ENCODE assay signal across 11 cellular contexts in genomic region chr18:58313491-58314032, GRCh38.
DNase-seq lines count a peak whose midpoint lies in the region; ATAC-seq and TF ChIP-seq lines count a peak whose summit lies in the region.
"Had no signal": no experiment of that assay in that cellular context is flagged by ENCODE, and none has a peak within 500 bp of the region (broad histone marks: within the 10 kb centered on the region; RNA-seq: fewer than 3 reads in every experiment).

No MANE protein-coding gene starts in this region.

- DNase-seq in heart left ventricle (peak in 3 of 5 donors; percentile 30 to 59 (median 59)), Right ventricle myocardium inferior (ENCODE audit: missing footprints) (no peak), adipocyte (ENCODE audit: low read depth) (no peak), left colon (peak in 1 of 2 donors; percentile 75), neural progenitor cell (ENCODE audit: low spot score) (no peak)
- no peak for DNase-seq in activated T-helper 2 cell treated with anti-CD3 and anti-CD28 coated beads, Interferon-gamma antibody, Interleukin-2, Interleukin-4, amounts not matched to agents 10 μg/mL and 5 μg/mL and 100 μg/mL, durations not matched to agents 14 hours and 24 hours and 36 hours (ENCODE audit: low spot score)
- DNase-seq: activated CD8-positive, alpha-beta memory T cell treated with anti-CD3 and anti-CD28 coated beads, Interleukin-2, amount 50 U/mL, for 48 hours had no signal

- H3K9me3 ChIP-seq in heart left ventricle (no peaks in the 10 kb centered on the region), adipocyte (ENCODE audit: control insufficient read depth, low read length) (no peaks in the 10 kb centered on the region), neural progenitor cell (ENCODE audit: low read depth) (no peaks in the 10 kb centered on the region)
- H3K9me3 ChIP-seq: uterus had no signal

- no peaks in the 10 kb centered on the region for H3K36me3 ChIP-seq in heart left ventricle
- H3K36me3 ChIP-seq in adipocyte (ENCODE audit: control insufficient read depth, insufficient read depth, low read length, severe bottlenecking), result no peaks in the 10 kb centered on the region
- no peaks in the 10 kb centered on the region for H3K36me3 ChIP-seq in neural progenitor cell
- H3K36me3 ChIP-seq: uterus had no signal

- H3K27ac ChIP-seq in heart left ventricle (peak overlapping the region; percentile 13 to 84 (median 64)), neural progenitor cell (no peak overlapping the region)

- H3K9ac ChIP-seq in adipocyte (ENCODE audit: low read length), result peak overlapping the region; percentile 17
- H3K9ac ChIP-seq in neural progenitor cell, result no peak overlapping the region

- no peaks in the 10 kb centered on the region for H3K79me2 ChIP-seq in neural progenitor cell (ENCODE audit: low read depth)

- no peak overlapping the region for H3K4me3 Mint-ChIP-seq in neural progenitor cell
- H3K4me3 Mint-ChIP-seq in activated T-helper 2 cell treated with anti-CD3 and anti-CD28 coated beads, Interferon-gamma antibody, Interleukin-2, Interleukin-4, amounts not matched to agents 10 μg/mL and 5 μg/mL and 100 μg/mL, durations not matched to agents 14 hours and 24 hours and 36 hours (ENCODE audit: low read depth), result no peak overlapping the region
- H3K4me3 Mint-ChIP-seq: central memory CD8-positive, alpha-beta T cell had no signal

- ATAC-seq in heart left ventricle (no peak), Right ventricle myocardium inferior (no peak), left colon (peak; percentile 9), HG02840 (IDR thresholded peaks at IDR 0.05; ENCODE audit: low FRiP score, unreplicated experiment) (no peak), GM21529 (IDR thresholded peaks at IDR 0.05; ENCODE audit: unreplicated experiment) (no peak)

- TF ChIP-seq CTCF in heart left ventricle (IDR thresholded peaks at IDR 0.05), result no peak
- no peak for TF ChIP-seq CTCF in neural progenitor cell (IDR thresholded peaks at IDR 0.05)

- peaks cover 7% of the 10 kb centered on the region for H3K27me3 Mint-ChIP-seq in neural progenitor cell (ENCODE audit: insufficient read depth, low read depth)
- peaks cover 14% of the 10 kb centered on the region for H3K27me3 Mint-ChIP-seq in activated T-helper 2 cell treated with anti-CD3 and anti-CD28 coated beads, Interferon-gamma antibody, Interleukin-2, Interleukin-4, amounts not matched to agents 10 μg/mL and 5 μg/mL and 100 μg/mL, durations not matched to agents 14 hours and 24 hours and 36 hours (ENCODE audit: low read depth)

- no peak for TF ChIP-seq POLR2A in heart left ventricle (IDR thresholded peaks at IDR 0.05)

- H3K4me1 ChIP-seq in heart left ventricle (peaks cover 0 to 79% (median 44%) of the 10 kb centered on the region in 12 donors), adipocyte (ENCODE audit: control insufficient read depth, insufficient read depth, low read length) (peaks cover 23% of the 10 kb centered on the region), neural progenitor cell (no peaks in the 10 kb centered on the region)
- H3K4me1 ChIP-seq: uterus had no signal

- no peak overlapping the region for H3K4me2 ChIP-seq in neural progenitor cell

- no peaks in the 10 kb centered on the region for H3F3A ChIP-seq in neural progenitor cell (ENCODE audit: low read depth)

- no peak overlapping the region for H2AFZ ChIP-seq in neural progenitor cell (replicated peaks)

- 59 to 67% (median 63%) methylated on average over 5 of the region's 5 CpGs for WGBS in heart left ventricle, 4 donors

- intact Hi-C loops in heart left ventricle (cut with DNase I), result loop anchor here in 8 of 10 donors (2.0 to 10.0 kb wide), 4 partner anchors 55 to 119 kb away; no protein-coding TSS in a partner anchor
- intact Hi-C loops in Right ventricle myocardium inferior (cut with DNase I), result no loop called here
- intact Hi-C loops in left colon (cut with DNase I, micrococcal nuclease), result no loop called here
- intact Hi-C loops in activated T-helper 2 cell treated with anti-CD3 and anti-CD28 coated beads, Interferon-gamma antibody, Interleukin-2, Interleukin-4, amounts not matched to agents 10 μg/mL and 5 μg/mL and 100 μg/mL, durations not matched to agents 14 hours and 24 hours and 36 hours (cut with micrococcal nuclease), result no loop called here

- no peaks in the 10 kb centered on the region for H3K9me3 Mint-ChIP-seq in neural progenitor cell
- H3K9me3 Mint-ChIP-seq in activated T-helper 2 cell treated with anti-CD3 and anti-CD28 coated beads, Interferon-gamma antibody, Interleukin-2, Interleukin-4, amounts not matched to agents 10 μg/mL and 5 μg/mL and 100 μg/mL, durations not matched to agents 14 hours and 24 hours and 36 hours, result no peaks in the 10 kb centered on the region
- H3K9me3 Mint-ChIP-seq: central memory CD8-positive, alpha-beta T cell had no signal

- H3K27me3 ChIP-seq in heart left ventricle (no peaks in the 10 kb centered on the region), adipocyte (replicated peaks; ENCODE audit: control insufficient read depth, insufficient read depth, low read length) (no peaks in the 10 kb centered on the region), neural progenitor cell (no peaks in the 10 kb centered on the region)
- H3K27me3 ChIP-seq: uterus had no signal

- peaks cover 2% of the 10 kb centered on the region for H3K36me3 Mint-ChIP-seq in neural progenitor cell
- no peaks in the 10 kb centered on the region for H3K36me3 Mint-ChIP-seq in activated T-helper 2 cell treated with anti-CD3 and anti-CD28 coated beads, Interferon-gamma antibody, Interleukin-2, Interleukin-4, amounts not matched to agents 10 μg/mL and 5 μg/mL and 100 μg/mL, durations not matched to agents 14 hours and 24 hours and 36 hours (ENCODE audit: low read depth)

- peaks cover 22% of the 10 kb centered on the region for H3K4me1 Mint-ChIP-seq in neural progenitor cell
- H3K4me1 Mint-ChIP-seq in activated T-helper 2 cell treated with anti-CD3 and anti-CD28 coated beads, Interferon-gamma antibody, Interleukin-2, Interleukin-4, amounts not matched to agents 10 μg/mL and 5 μg/mL and 100 μg/mL, durations not matched to agents 14 hours and 24 hours and 36 hours (ENCODE audit: low read depth), result peaks cover 9% of the 10 kb centered on the region

- H3K27ac Mint-ChIP-seq in neural progenitor cell, result no peak overlapping the region
- H3K27ac Mint-ChIP-seq in activated T-helper 2 cell treated with anti-CD3 and anti-CD28 coated beads, Interferon-gamma antibody, Interleukin-2, Interleukin-4, amounts not matched to agents 10 μg/mL and 5 μg/mL and 100 μg/mL, durations not matched to agents 14 hours and 24 hours and 36 hours, result no peak overlapping the region

- H3K4me3 ChIP-seq in heart left ventricle (no peak overlapping the region), adipocyte (ENCODE audit: low read length) (no peak overlapping the region), neural progenitor cell (no peak overlapping the region)
- H3K4me3 ChIP-seq: uterus had no signal

- H4K20me1 ChIP-seq in neural progenitor cell (ENCODE audit: low read depth), result no peaks in the 10 kb centered on the region

Comparison
In these comparisons a context has a peak if more than half of its experiments do, and no peak if none do; other contexts are left out.
1. DNase-seq: peak in heart left ventricle (3 of 5); none in Right ventricle myocardium inferior (single experiment), adipocyte (single experiment), neural progenitor cell (single experiment) and activated T-helper 2 cell treated with anti-CD3 and anti-CD28 coated beads, Interferon-gamma antibody, Interleukin-2, Interleukin-4, amounts not matched to agents 10 μg/mL and 5 μg/mL and 100 μg/mL, durations not matched to agents 14 hours and 24 hours and 36 hours (single experiment).
2. intact Hi-C loops: an anchor here in heart left ventricle (2.0 to 10.0 kb wide); none called in Right ventricle myocardium inferior, left colon and activated T-helper 2 cell treated with anti-CD3 and anti-CD28 coated beads, Interferon-gamma antibody, Interleukin-2, Interleukin-4, amounts not matched to agents 10 μg/mL and 5 μg/mL and 100 μg/mL, durations not matched to agents 14 hours and 24 hours and 36 hours.